Comparison of ENCODE assay signal across 8 cellular contexts in genomic region chr12:31325877-31326631, GRCh38. TPM values are rescaled to one million over a fixed set of nuclear protein-coding genes. Genes with fewer than 3 reads are reported as not detected.
A peak's percentile ranks its signal among the peaks of the same experiment; 100 is the strongest.
DNase-seq lines count a peak whose midpoint lies in the region; ATAC-seq and TF ChIP-seq lines count a peak whose summit lies in the region.

Gene SINHCAF, minus strand, starts transcription at chr12:31326150. Its CDS starts 27,946 bp downstream, at chr12:31298204.

- TF ChIP-seq CTCF in BE2C (IDR thresholded peaks at IDR 0.05; ENCODE audit: low read depth, low read length) (no peak), coronary artery (IDR thresholded peaks at IDR 0.05) (no peak)

- H3K4me3 ChIP-seq in BE2C (ENCODE audit: low read depth, low read length), result peak within 1 kb of the TSS; percentile 99
- H3K4me3 ChIP-seq in coronary artery, result peak within 1 kb of the TSS; percentile 94

- peaks cover 13% of the 10 kb centered on the region for H3K36me3 ChIP-seq in BE2C

- peaks cover 6% of the 10 kb centered on the region for H3K4me1 ChIP-seq in BE2C

- peak; percentile 45 for ATAC-seq in HG03460 (IDR thresholded peaks at IDR 0.05; ENCODE audit: unreplicated experiment)

- H3K9me3 ChIP-seq in BE2C, result no peaks in the 10 kb centered on the region

- H3K27me3 ChIP-seq in BE2C, result peaks cover 17% of the 10 kb centered on the region
- H3K27me3 ChIP-seq in layer of hippocampus (ENCODE audit: control insufficient read depth, insufficient read depth, low read length), result no peaks in the 10 kb centered on the region

- peak within 1 kb of the TSS; percentile 48 to 80 for H3K27ac ChIP-seq in coronary artery
- peak within 1 kb of the TSS; percentile 57 for H3K27ac ChIP-seq in layer of hippocampus (ENCODE audit: low read depth, low read length)

- DNase-seq in BE2C (peak; percentile 100), GM19240 (ENCODE audit: insufficient read length, low spot score) (peak; percentile 85), NCI-H526 (lab: John Stamatoyannopoulos, UW) (peak; percentile 98 to 100), coronary artery (ENCODE audit: low spot score) (peak; percentile 99)
- peak; percentile 100 for DNase-seq in activated CD4-positive, alpha-beta T cell treated with anti-CD3 and anti-CD28 coated beads for 48 hours
- peak; percentile 98 for DNase-seq in stimulated activated CD4-positive, alpha-beta T cell treated with anti-CD3 and anti-CD28 coated beads, Interleukin-1b, Interleukin-23, amount 100 ng/mL, for 4 hours (ENCODE audit: low read depth in 2 of 2)

RNA-seq across cellular contexts. Expression of gene SINHCAF, which starts in this region (rescaled TPM):
- polyA plus RNA-seq in BE2C (2012; ENCODE audit: insufficient read depth, insufficient read length, low read depth), result 149 TPM

Comparison
In these comparisons a context has a peak if more than half of its experiments do, and no peak if none do; other contexts are left out.
1. Peak in every context shown above with its lines: DNase-seq, ATAC-seq, H3K4me3 ChIP-seq and H3K27ac ChIP-seq.